8 cellular contexts compared by ENCODE assay signal in the genomic region with DNA sequence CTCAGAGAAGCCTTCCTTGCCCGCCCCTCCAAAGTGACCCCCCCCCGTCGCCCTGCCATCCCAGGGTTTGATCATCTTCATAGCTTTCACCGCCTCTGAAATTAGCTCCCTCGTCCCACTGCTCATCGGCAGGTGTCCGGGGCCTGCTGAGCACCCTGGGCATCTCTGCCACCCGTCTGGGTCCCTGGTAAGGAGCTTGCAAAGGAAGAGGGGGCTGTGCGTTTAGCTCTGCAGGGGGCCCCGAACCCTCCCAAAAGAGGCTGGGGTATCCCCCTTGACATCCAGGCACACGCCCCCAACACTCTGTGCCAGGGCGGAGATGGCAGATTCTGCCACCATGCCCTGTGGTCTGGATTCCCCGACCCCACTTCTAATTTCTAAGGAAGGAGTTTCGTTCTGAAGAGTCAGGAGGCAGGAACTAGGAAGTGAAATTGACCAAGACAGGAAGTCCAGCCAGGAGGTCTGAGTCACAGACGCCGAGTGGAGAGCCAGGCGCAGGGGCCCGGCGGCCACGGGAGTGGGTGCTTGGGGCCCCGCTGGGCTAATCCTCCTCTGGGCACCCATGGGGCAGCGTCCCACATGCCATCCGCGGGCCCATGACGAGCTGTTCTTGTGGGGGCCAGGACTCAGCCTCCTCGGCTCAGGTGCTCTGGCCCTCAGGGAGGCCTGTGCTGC.
DNase-seq lines count a peak whose midpoint lies in the region; ATAC-seq and TF ChIP-seq lines count a peak whose summit lies in the region.

No MANE protein-coding gene starts in this region.

- peak overlapping the region; percentile 77 for H3K4me2 ChIP-seq in PC-3 (ENCODE audit: low read length)

- POLR2A ChIA-PET in PC-3 (lab: Charles Lee; ENCODE audit: unreplicated experiment) = interaction anchor here (0.5 to 0.8 kb wide), 3 partner anchors 9 to 11 kb away, joined by 3 to 13 read pairs (median 4); no protein-coding TSS in a partner anchor

- intact Hi-C loops in PC-3 (cut with micrococcal nuclease) = loop anchor here (2.0 kb wide), 1 partner anchor 32 kb away; no protein-coding TSS in a partner anchor
- intact Hi-C loops in activated T-helper 1 cell treated with anti-CD3 and anti-CD28 coated beads, Interleukin-12 subunit alpha, Interleukin-12 subunit beta, Interleukin-2, Interleukin-4 antibody, amounts not matched to agents 30 ng/mL and 10 ng/mL and 1 ng/mL, durations not matched to agents 14 hours and 24 hours and 36 hours (cut with micrococcal nuclease) = loop anchor here (5.0 kb wide), 2 partner anchors 177 to 377 kb away; a partner anchor contains a TSS

- peaks cover 54% of the 10 kb centered on the region for H3K79me2 ChIP-seq in PC-3 (ENCODE audit: low read length)

- ATAC-seq in GM21717 (IDR thresholded peaks at IDR 0.05; ENCODE audit: unreplicated experiment) = peak; percentile 36
- peak; percentile 16 for ATAC-seq in PC-3
- ATAC-seq in omental fat pad (ENCODE audit: low FRiP score) = peak; percentile 30
- no peak for ATAC-seq in HG03565 (IDR thresholded peaks at IDR 0.05; ENCODE audit: unreplicated experiment)

- H3K4me3 ChIP-seq in PC-3 (ENCODE audit: low read length) (peak overlapping the region; percentile 45; the same call in 1 of the 2 replicates), epithelial cell of esophagus (ENCODE audit: low read length) (no peak overlapping the region)

- H2AFZ ChIP-seq in PC-3 (ENCODE audit: low read length) = no peak overlapping the region; the same call in 1 of the 2 replicates

- peak overlapping the region; percentile 76 for H3K9ac ChIP-seq in PC-3 (ENCODE audit: low read length)

- H4K20me1 ChIP-seq in PC-3 (ENCODE audit: low read length) = no peaks in the 10 kb centered on the region

- DNase-seq in CD1c-positive myeloid dendritic cell (ENCODE audit: extremely low spot score) (peak; percentile 95), PC-3 (peak; percentile 83), epithelial cell of esophagus (ENCODE audit: low read depth) (peak; percentile 78), omental fat pad (ENCODE audit: low spot score) (no peak), COLO668 (lab: John Stamatoyannopoulos, UW; ENCODE audit: unreplicated experiment) (no peak)
- DNase-seq in activated T-helper 1 cell treated with anti-CD3 and anti-CD28 coated beads, Interleukin-12 subunit alpha, Interleukin-12 subunit beta, Interleukin-2, Interleukin-4 antibody, amounts not matched to agents 30 ng/mL and 10 ng/mL and 1 ng/mL, durations not matched to agents 14 hours and 24 hours and 36 hours (ENCODE audit: low spot score) = no peak

- H3K27ac Mint-ChIP-seq in activated T-helper 1 cell treated with anti-CD3 and anti-CD28 coated beads, Interleukin-12 subunit alpha, Interleukin-12 subunit beta, Interleukin-2, Interleukin-4 antibody, amounts not matched to agents 30 ng/mL and 10 ng/mL and 1 ng/mL, durations not matched to agents 14 hours and 24 hours and 36 hours = no peak overlapping the region

- H3K4me1 ChIP-seq in PC-3 (ENCODE audit: insufficient read depth, low read length) = peaks cover 73% of the 10 kb centered on the region

- peaks cover 22% of the 10 kb centered on the region for H3K4me1 Mint-ChIP-seq in activated T-helper 1 cell treated with anti-CD3 and anti-CD28 coated beads, Interleukin-12 subunit alpha, Interleukin-12 subunit beta, Interleukin-2, Interleukin-4 antibody, amounts not matched to agents 30 ng/mL and 10 ng/mL and 1 ng/mL, durations not matched to agents 14 hours and 24 hours and 36 hours (ENCODE audit: low read depth)

- no TSS peak for BruUV-seq in PC-3 (replicated peaks; lab: Mats Ljungman, UMichigan)

- TF ChIP-seq CTCF in PC-3 (conservative IDR thresholded peaks at IDR 0.05; ENCODE audit: low read depth, low read length) (no peak), epithelial cell of esophagus (IDR thresholded peaks at IDR 0.05; ENCODE audit: insufficient read depth, low read depth, low read length, missing control alignments) (no peak), omental fat pad (IDR thresholded peaks at IDR 0.05) (no peak)

- no peaks in the 10 kb centered on the region for H3K9me3 Mint-ChIP-seq in activated T-helper 1 cell treated with anti-CD3 and anti-CD28 coated beads, Interleukin-12 subunit alpha, Interleukin-12 subunit beta, Interleukin-2, Interleukin-4 antibody, amounts not matched to agents 30 ng/mL and 10 ng/mL and 1 ng/mL, durations not matched to agents 14 hours and 24 hours and 36 hours

- H3F3A ChIP-seq in PC-3 (ENCODE audit: low read length, unreplicated experiment) = no peaks in the 10 kb centered on the region

- no peaks in the 10 kb centered on the region for H3K9me3 ChIP-seq in PC-3 (ENCODE audit: low read length)

- CTCF ChIA-PET in PC-3 (lab: Charles Lee) = interaction anchor here (0.6 to 0.7 kb wide), 2 partner anchors 10 to 320 kb away, joined by 4 to 5 read pairs; no protein-coding TSS in a partner anchor

- no peak overlapping the region for H3K4me3 Mint-ChIP-seq in activated T-helper 1 cell treated with anti-CD3 and anti-CD28 coated beads, Interleukin-12 subunit alpha, Interleukin-12 subunit beta, Interleukin-2, Interleukin-4 antibody, amounts not matched to agents 30 ng/mL and 10 ng/mL and 1 ng/mL, durations not matched to agents 14 hours and 24 hours and 36 hours

- no peaks in the 10 kb centered on the region; the same call in 1 of the 2 replicates for H3K36me3 ChIP-seq in PC-3 (ENCODE audit: low read depth, low read length)

- H3K36me3 Mint-ChIP-seq in activated T-helper 1 cell treated with anti-CD3 and anti-CD28 coated beads, Interleukin-12 subunit alpha, Interleukin-12 subunit beta, Interleukin-2, Interleukin-4 antibody, amounts not matched to agents 30 ng/mL and 10 ng/mL and 1 ng/mL, durations not matched to agents 14 hours and 24 hours and 36 hours (ENCODE audit: low read depth) = peaks cover 6% of the 10 kb centered on the region

- peak overlapping the region; percentile 91 for H3K27ac ChIP-seq in PC-3 (ENCODE audit: low read length)

- peaks cover 4% of the 10 kb centered on the region for H3K27me3 Mint-ChIP-seq in activated T-helper 1 cell treated with anti-CD3 and anti-CD28 coated beads, Interleukin-12 subunit alpha, Interleukin-12 subunit beta, Interleukin-2, Interleukin-4 antibody, amounts not matched to agents 30 ng/mL and 10 ng/mL and 1 ng/mL, durations not matched to agents 14 hours and 24 hours and 36 hours (ENCODE audit: insufficient read depth)

- no peaks in the 10 kb centered on the region for H3K9me2 ChIP-seq in PC-3 (replicated peaks; ENCODE audit: low read length)

- no peaks in the 10 kb centered on the region for H3K27me3 ChIP-seq in PC-3 (ENCODE audit: low read length)

Comparison
In these comparisons a context has a peak if more than half of its experiments do, and no peak if none do; other contexts are left out.
1. DNase-seq: peak in CD1c-positive myeloid dendritic cell (single experiment), PC-3 (single experiment) and epithelial cell of esophagus (single experiment); none in omental fat pad (single experiment), COLO668 (single experiment) and activated T-helper 1 cell treated with anti-CD3 and anti-CD28 coated beads, Interleukin-12 subunit alpha, Interleukin-12 subunit beta, Interleukin-2, Interleukin-4 antibody, amounts not matched to agents 30 ng/mL and 10 ng/mL and 1 ng/mL, durations not matched to agents 14 hours and 24 hours and 36 hours (single experiment).